In genomic region chr7:99733448-99733847, GRCh38 we compare ENCODE assay signal across 1 cellular context.
TF ChIP-seq lines count a peak whose summit lies in the region.

No MANE protein-coding gene starts in this region.

TF ChIP-seq in HepG2, 621 proteins besides CTCF, POLR2A, EP300 and RAD21:
- no peak for TF ChIP-seq PRDM10 (CRISPR knock-in tag; IDR thresholded peaks at IDR 0.05; ENCODE audit: low read depth)
- TF ChIP-seq STAG1 (CRISPR knock-in tag; IDR thresholded peaks at IDR 0.05) = peak; percentile 49
- TF ChIP-seq SMC3 (IDR thresholded peaks at IDR 0.05; ENCODE audit: low read length) = peak; percentile 44; the same call in 1 of the 2 replicates
- no peak for TF ChIP-seq XRCC5 (optimal IDR thresholded peaks at IDR 0.05; ENCODE audit: low read length)
- TF ChIP-seq, protein P1, sequence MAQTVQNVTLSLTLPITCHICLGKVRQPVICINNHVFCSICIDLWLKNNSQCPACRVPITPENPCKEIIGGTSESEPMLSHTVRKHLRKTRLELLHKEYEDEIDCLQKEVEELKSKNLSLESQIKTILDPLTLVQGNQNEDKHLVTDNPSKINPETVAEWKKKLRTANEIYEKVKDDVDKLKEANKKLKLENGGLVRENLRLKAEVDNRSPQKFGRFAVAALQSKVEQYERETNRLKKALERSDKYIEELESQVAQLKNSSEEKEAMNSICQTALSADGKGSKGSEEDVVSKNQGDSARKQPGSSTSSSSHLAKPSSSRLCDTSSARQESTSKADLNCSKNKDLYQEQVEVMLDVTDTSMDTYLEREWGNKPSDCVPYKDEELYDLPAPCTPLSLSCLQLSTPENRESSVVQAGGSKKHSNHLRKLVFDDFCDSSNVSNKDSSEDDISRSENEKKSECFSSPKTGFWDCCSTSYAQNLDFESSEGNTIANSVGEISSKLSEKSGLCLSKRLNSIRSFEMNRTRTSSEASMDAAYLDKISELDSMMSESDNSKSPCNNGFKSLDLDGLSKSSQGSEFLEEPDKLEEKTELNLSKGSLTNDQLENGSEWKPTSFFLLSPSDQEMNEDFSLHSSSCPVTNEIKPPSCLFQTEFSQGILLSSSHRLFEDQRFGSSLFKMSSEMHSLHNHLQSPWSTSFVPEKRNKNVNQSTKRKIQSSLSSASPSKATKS (CRISPR knock-in tag; IDR thresholded peaks at IDR 0.05) = no peak
- TF ChIP-seq, protein P2, sequence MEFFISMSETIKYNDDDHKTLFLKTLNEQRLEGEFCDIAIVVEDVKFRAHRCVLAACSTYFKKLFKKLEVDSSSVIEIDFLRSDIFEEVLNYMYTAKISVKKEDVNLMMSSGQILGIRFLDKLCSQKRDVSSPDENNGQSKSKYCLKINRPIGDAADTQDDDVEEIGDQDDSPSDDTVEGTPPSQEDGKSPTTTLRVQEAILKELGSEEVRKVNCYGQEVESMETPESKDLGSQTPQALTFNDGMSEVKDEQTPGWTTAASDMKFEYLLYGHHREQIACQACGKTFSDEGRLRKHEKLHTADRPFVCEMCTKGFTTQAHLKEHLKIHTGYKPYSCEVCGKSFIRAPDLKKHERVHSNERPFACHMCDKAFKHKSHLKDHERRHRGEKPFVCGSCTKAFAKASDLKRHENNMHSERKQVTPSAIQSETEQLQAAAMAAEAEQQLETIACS (CRISPR knock-in tag; IDR thresholded peaks at IDR 0.05) = no peak
- no peak for TF ChIP-seq ZNF713 (CRISPR knock-in tag; IDR thresholded peaks at IDR 0.05)
- no peak for TF ChIP-seq PAX8 (CRISPR knock-in tag; IDR thresholded peaks at IDR 0.05; ENCODE audit: borderline replicate concordance)
- no peak for TF ChIP-seq ZNF431 (CRISPR knock-in tag; IDR thresholded peaks at IDR 0.05; ENCODE audit: borderline replicate concordance, low read depth)
- peak; percentile 18; the same call in 1 of the 2 replicates for TF ChIP-seq THAP11 (CRISPR knock-in tag; IDR thresholded peaks at IDR 0.05)
- TF ChIP-seq ZNF652 (CRISPR knock-in tag; IDR thresholded peaks at IDR 0.05; ENCODE audit: borderline replicate concordance, low read depth) = no peak
- no peak for TF ChIP-seq ZBTB33 (CRISPR knock-in tag; IDR thresholded peaks at IDR 0.05)
- peak; percentile 85 for TF ChIP-seq ESRRA (CRISPR knock-in tag; IDR thresholded peaks at IDR 0.05; ENCODE audit: low read depth)
- TF ChIP-seq ZNF20 (CRISPR knock-in tag; IDR thresholded peaks at IDR 0.05) = no peak
- no peak for TF ChIP-seq ZNF746 (CRISPR knock-in tag; IDR thresholded peaks at IDR 0.05)
- TF ChIP-seq, protein P3, sequence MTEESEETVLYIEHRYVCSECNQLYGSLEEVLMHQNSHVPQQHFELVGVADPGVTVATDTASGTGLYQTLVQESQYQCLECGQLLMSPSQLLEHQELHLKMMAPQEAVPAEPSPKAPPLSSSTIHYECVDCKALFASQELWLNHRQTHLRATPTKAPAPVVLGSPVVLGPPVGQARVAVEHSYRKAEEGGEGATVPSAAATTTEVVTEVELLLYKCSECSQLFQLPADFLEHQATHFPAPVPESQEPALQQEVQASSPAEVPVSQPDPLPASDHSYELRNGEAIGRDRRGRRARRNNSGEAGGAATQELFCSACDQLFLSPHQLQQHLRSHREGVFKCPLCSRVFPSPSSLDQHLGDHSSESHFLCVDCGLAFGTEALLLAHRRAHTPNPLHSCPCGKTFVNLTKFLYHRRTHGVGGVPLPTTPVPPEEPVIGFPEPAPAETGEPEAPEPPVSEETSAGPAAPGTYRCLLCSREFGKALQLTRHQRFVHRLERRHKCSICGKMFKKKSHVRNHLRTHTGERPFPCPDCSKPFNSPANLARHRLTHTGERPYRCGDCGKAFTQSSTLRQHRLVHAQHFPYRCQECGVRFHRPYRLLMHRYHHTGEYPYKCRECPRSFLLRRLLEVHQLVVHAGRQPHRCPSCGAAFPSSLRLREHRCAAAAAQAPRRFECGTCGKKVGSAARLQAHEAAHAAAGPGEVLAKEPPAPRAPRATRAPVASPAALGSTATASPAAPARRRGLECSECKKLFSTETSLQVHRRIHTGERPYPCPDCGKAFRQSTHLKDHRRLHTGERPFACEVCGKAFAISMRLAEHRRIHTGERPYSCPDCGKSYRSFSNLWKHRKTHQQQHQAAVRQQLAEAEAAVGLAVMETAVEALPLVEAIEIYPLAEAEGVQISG (CRISPR knock-in tag; IDR thresholded peaks at IDR 0.05) = 0 out of 2 replicates have a peak, but pooled peaks have one; percentile 5
TF ChIP-seq in HepG2: peak in this region for 5.
